In the genomic region with DNA sequence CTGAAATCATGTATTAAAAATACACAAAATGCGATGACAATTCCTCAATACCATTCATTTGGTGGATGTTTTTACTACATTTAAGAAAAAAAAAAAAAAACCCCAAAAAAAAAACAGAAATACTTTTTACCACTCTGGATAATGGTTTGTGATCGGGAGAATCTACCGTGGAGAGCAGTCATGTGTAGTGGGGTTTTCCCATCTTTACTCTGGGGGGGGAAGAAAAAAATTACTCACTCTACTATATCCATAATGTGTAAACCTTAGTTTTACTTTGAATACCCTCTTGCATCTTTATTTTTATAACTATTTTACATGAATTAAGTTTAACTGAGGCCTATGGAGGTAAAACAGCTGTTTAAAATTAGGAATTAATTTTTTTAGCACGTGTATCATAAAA, we compare ENCODE assay signal across 18 cellular contexts.
"Had no signal": no experiment of that assay in that cellular context is flagged by ENCODE, and none has a peak within 500 bp of the region (broad histone marks: within the 10 kb centered on the region; RNA-seq: fewer than 3 reads in every experiment).

No MANE protein-coding gene starts in this region.

- H3K27me3 ChIP-seq: heart right ventricle, neural progenitor cell, right lobe of liver had no signal

- H3K27ac Mint-ChIP-seq: natural killer cell treated with Interleukin-12 subunit alpha and Interleukin-12 subunit beta and Interleukin-15 and Interleukin-18, amount 100 ng/mL, for 72 hours; neural progenitor cell had no signal

- H3K4me1 ChIP-seq: heart right ventricle, neural progenitor cell, psoas muscle, right lobe of liver had no signal

- H3K4me1 Mint-ChIP-seq: neural progenitor cell had no signal

- H3K4me2 ChIP-seq: neural progenitor cell had no signal

- H3K27ac ChIP-seq: heart right ventricle, neural progenitor cell, psoas muscle, right lobe of liver had no signal

- DNase-seq: effector memory CD4-positive, alpha-beta T cell; heart right ventricle; hypothalamus; mammary epithelial cell; mucosa of descending colon; nucleus accumbens; psoas muscle; retina; right lobe of liver; stimulated activated CD4-positive, alpha-beta T cell treated with anti-CD3 and anti-CD28 coated beads, Interleukin-15, amount 100 ng/mL, for 24 hours; stimulated activated CD4-positive, alpha-beta T cell treated with anti-CD3 and anti-CD28 coated beads, Interleukin-1b, Interleukin-23, amount 100 ng/mL, for 48 hours; stimulated activated CD4-positive, alpha-beta T cell treated with anti-CD3 and anti-CD28 coated beads, Interleukin-4, amount 100 ng/mL, for 4 hours; stimulated activated naive CD4-positive, alpha-beta T cell treated with Interleukin-2 at 50 U/mL for 16 hours; trophoblast cell had no signal

- H3K9me3 ChIP-seq: heart right ventricle, mucosa of descending colon, psoas muscle, right lobe of liver had no signal

- H2AFZ ChIP-seq: neural progenitor cell had no signal

- ATAC-seq: esophagus mucosa; heart right ventricle; left lobe of liver; mucosa of descending colon; natural killer cell treated with Interleukin-12 subunit alpha and Interleukin-12 subunit beta and Interleukin-15 and Interleukin-18, amount 100 ng/mL, for 72 hours; psoas muscle; right lobe of liver had no signal

- H3K4me3 ChIP-seq: heart right ventricle, mucosa of descending colon, neural progenitor cell, psoas muscle, right lobe of liver had no signal

- H3K4me3 Mint-ChIP-seq: natural killer cell treated with Interleukin-12 subunit alpha and Interleukin-12 subunit beta and Interleukin-15 and Interleukin-18, amount 100 ng/mL, for 72 hours; neural progenitor cell had no signal

- H3K9ac ChIP-seq: neural progenitor cell had no signal

- H3K9me3 Mint-ChIP-seq: natural killer cell treated with Interleukin-12 subunit alpha and Interleukin-12 subunit beta and Interleukin-15 and Interleukin-18, amount 100 ng/mL, for 72 hours; neural progenitor cell had no signal
